In the genomic region with DNA sequence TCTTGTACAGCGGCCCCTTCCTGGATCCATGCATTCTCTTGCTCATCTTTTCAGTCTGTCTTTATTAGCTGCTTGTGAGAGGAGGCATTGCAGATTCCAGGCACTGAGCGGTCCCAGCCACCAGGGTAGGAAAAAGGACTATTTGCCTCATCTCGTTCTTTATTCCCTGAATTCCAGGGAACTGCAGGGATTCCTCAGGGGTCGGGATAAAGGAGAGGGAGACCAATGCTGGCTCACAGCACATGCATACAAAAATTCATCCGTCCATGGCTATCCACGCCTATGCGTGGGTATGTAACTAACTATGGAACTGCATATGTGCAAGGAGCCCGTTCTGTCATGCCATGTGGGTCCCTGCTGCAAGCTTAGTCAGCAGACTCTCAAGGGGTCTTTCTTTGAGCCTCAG, we compare ENCODE assay signal across 1 cellular context.
TF ChIP-seq lines count a peak whose summit lies in the region.

No MANE protein-coding gene starts in this region.

TF ChIP-seq in HepG2, 621 proteins besides CTCF, POLR2A, EP300 and RAD21 (continued from another document):
- TF ChIP-seq, protein P1, sequence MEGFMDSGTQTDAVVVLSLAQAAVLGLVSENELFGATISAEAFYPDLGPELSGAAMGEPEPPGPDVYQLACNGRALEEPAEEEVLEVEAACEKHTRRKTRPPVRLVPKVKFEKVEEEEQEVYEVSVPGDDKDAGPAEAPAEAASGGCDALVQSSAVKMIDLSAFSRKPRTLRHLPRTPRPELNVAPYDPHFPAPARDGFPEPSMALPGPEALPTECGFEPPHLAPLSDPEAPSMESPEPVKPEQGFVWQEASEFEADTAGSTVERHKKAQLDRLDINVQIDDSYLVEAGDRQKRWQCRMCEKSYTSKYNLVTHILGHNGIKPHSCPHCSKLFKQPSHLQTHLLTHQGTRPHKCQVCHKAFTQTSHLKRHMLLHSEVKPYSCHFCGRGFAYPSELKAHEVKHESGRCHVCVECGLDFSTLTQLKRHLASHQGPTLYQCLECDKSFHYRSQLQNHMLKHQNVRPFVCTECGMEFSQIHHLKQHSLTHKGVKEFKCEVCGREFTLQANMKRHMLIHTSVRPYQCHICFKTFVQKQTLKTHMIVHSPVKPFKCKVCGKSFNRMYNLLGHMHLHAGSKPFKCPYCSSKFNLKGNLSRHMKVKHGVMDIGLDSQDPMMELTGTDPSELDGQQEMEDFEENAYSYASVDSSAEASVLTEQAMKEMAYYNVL (CRISPR knock-in tag; IDR thresholded peaks at IDR 0.05; ENCODE audit: borderline replicate concordance): no peak
- no peak for TF ChIP-seq YEATS2 (CRISPR knock-in tag; IDR thresholded peaks at IDR 0.05; ENCODE audit: borderline replicate concordance)
- no peak for TF ChIP-seq ZNF577 (CRISPR knock-in tag; IDR thresholded peaks at IDR 0.05; ENCODE audit: borderline replicate concordance, low read depth)
- no peak for TF ChIP-seq NAIF1 (CRISPR knock-in tag; IDR thresholded peaks at IDR 0.05; ENCODE audit: borderline replicate concordance)
- no peak for TF ChIP-seq FOXC1 (CRISPR knock-in tag; IDR thresholded peaks at IDR 0.05; ENCODE audit: borderline replicate concordance)
- TF ChIP-seq ZNF468 (CRISPR knock-in tag; IDR thresholded peaks at IDR 0.05): no peak
- TF ChIP-seq AGO1 (IDR thresholded peaks at IDR 0.05; ENCODE audit: low read depth, low read length, poor library complexity, severe bottlenecking): no peak
- no peak for TF ChIP-seq KDM6A (CRISPR knock-in tag; IDR thresholded peaks at IDR 0.05; ENCODE audit: low read depth)
- TF ChIP-seq ZNF879 (CRISPR knock-in tag; IDR thresholded peaks at IDR 0.05): no peak
- no peak for TF ChIP-seq JDP2 (CRISPR knock-in tag; IDR thresholded peaks at IDR 0.05; ENCODE audit: borderline replicate concordance)
- TF ChIP-seq, protein P2, sequence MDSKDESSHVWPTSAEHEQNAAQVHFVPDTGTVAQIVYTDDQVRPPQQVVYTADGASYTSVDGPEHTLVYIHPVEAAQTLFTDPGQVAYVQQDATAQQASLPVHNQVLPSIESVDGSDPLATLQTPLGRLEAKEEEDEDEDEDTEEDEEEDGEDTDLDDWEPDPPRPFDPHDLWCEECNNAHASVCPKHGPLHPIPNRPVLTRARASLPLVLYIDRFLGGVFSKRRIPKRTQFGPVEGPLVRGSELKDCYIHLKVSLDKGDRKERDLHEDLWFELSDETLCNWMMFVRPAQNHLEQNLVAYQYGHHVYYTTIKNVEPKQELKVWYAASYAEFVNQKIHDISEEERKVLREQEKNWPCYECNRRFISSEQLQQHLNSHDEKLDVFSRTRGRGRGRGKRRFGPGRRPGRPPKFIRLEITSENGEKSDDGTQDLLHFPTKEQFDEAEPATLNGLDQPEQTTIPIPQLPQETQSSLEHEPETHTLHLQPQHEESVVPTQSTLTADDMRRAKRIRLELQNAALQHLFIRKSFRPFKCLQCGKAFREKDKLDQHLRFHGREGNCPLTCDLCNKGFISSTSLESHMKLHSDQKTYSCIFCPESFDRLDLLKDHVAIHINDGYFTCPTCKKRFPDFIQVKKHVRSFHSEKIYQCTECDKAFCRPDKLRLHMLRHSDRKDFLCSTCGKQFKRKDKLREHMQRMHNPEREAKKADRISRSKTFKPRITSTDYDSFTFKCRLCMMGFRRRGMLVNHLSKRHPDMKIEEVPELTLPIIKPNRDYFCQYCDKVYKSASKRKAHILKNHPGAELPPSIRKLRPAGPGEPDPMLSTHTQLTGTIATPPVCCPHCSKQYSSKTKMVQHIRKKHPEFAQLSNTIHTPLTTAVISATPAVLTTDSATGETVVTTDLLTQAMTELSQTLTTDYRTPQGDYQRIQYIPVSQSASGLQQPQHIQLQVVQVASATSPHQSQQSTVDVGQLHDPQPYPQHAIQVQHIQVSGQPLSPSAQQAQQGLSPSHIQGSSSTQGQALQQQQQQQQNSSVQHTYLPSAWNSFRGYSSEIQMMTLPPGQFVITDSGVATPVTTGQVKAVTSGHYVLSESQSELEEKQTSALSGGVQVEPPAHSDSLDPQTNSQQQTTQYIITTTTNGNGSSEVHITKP (CRISPR knock-in tag; IDR thresholded peaks at IDR 0.05; ENCODE audit: low read depth): no peak
- TF ChIP-seq, protein P3, sequence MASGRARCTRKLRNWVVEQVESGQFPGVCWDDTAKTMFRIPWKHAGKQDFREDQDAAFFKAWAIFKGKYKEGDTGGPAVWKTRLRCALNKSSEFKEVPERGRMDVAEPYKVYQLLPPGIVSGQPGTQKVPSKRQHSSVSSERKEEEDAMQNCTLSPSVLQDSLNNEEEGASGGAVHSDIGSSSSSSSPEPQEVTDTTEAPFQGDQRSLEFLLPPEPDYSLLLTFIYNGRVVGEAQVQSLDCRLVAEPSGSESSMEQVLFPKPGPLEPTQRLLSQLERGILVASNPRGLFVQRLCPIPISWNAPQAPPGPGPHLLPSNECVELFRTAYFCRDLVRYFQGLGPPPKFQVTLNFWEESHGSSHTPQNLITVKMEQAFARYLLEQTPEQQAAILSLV (CRISPR knock-in tag; IDR thresholded peaks at IDR 0.05; ENCODE audit: borderline replicate concordance): no peak
- TF ChIP-seq ZNF550 (CRISPR knock-in tag; IDR thresholded peaks at IDR 0.05; ENCODE audit: borderline replicate concordance): no peak
- TF ChIP-seq ZSCAN12 (CRISPR knock-in tag; IDR thresholded peaks at IDR 0.05): no peak
- TF ChIP-seq ZNF709 (CRISPR knock-in tag; IDR thresholded peaks at IDR 0.05): no peak
- no peak for TF ChIP-seq STAT5B (CRISPR knock-in tag; IDR thresholded peaks at IDR 0.05)
- no peak for TF ChIP-seq CHD4 (IDR thresholded peaks at IDR 0.05; ENCODE audit: borderline replicate concordance, low read length)
- no peak for TF ChIP-seq JUN (CRISPR knock-in tag; IDR thresholded peaks at IDR 0.05)
TF ChIP-seq in HepG2: peak in this region for 0.
